ENCODE assay signal across 15 cellular contexts in the genomic region with DNA sequence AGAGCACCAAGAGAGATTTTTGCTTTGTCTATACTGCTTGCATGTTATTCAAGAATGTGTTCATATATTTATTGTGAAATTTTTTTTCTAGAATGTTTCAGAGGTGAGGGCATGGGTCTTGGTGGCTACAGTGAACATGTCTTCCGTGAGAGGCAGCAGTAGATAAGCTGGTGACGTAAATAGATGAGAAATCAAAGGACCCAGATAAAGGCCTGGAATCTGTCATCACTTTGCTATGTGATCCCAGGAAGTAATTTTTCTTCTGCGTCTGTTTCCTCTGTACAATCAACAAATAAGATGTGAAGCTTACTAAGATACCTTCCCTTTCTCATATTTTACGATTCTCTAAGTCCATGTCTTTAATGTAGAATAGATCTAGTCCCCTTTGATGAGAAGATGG.
DNase-seq lines count a peak whose midpoint lies in the region; ATAC-seq and TF ChIP-seq lines count a peak whose summit lies in the region.
"Had no signal": no experiment of that assay in that cellular context is flagged by ENCODE, and none has a peak within 500 bp of the region (broad histone marks: within the 10 kb centered on the region; RNA-seq: fewer than 3 reads in every experiment).

No MANE protein-coding gene starts in this region.

- H3K4ac ChIP-seq in mesendoderm (ENCODE audit: low read depth, low read length) = no peak overlapping the region

- no peaks in the 10 kb centered on the region for H3K36me3 Mint-ChIP-seq in stimulated activated naive B cell treated with anti-CD40 and anti-IgM and Interleukin-4, amounts not matched to agents 10 μg/mL and 1 μg/mL and 100 μg/mL, for 72 hours
- H3K36me3 Mint-ChIP-seq: naive thymus-derived CD8-positive, alpha-beta T cell had no signal

- H3K4me2 ChIP-seq in mesendoderm (ENCODE audit: low read length) = no peak overlapping the region

- no peak overlapping the region for H4K5ac ChIP-seq in mesendoderm (ENCODE audit: low read length)

- no peaks in the 10 kb centered on the region for H3K27me3 ChIP-seq in mesendoderm (ENCODE audit: insufficient read depth, low read length, poor library complexity)

- no peak overlapping the region for H3K4me3 ChIP-seq in choroid plexus epithelial cell (ENCODE audit: low read depth, low read length)
- H3K4me3 ChIP-seq in mesendoderm (ENCODE audit: low read length) = no peak overlapping the region

- H3K9me3 Mint-ChIP-seq in stimulated activated naive B cell treated with anti-CD40 and anti-IgM and Interleukin-4, amounts not matched to agents 10 μg/mL and 1 μg/mL and 100 μg/mL, for 72 hours = no peaks in the 10 kb centered on the region
- H3K9me3 Mint-ChIP-seq: naive thymus-derived CD8-positive, alpha-beta T cell had no signal

- intact Hi-C loops in left colon (cut with DNase I, micrococcal nuclease) = no loop called here

- H3K36me3 ChIP-seq in mesendoderm (ENCODE audit: control insufficient read depth, insufficient read depth, low read length) = no peaks in the 10 kb centered on the region

- no peak for ATAC-seq in stimulated activated naive B cell treated with anti-CD40 and anti-IgM and Interleukin-4, amounts not matched to agents 10 μg/mL and 1 μg/mL and 100 μg/mL, for 72 hours (replicated peaks)
- ATAC-seq in left colon = no peak
- ATAC-seq: naive thymus-derived CD8-positive, alpha-beta T cell had no signal

- H3K4me3 Mint-ChIP-seq in stimulated activated naive B cell treated with anti-CD40 and anti-IgM and Interleukin-4, amounts not matched to agents 10 μg/mL and 1 μg/mL and 100 μg/mL, for 72 hours = no peak overlapping the region
- H3K4me3 Mint-ChIP-seq: naive thymus-derived CD8-positive, alpha-beta T cell had no signal

- no peak overlapping the region for H2BK5ac ChIP-seq in mesendoderm (ENCODE audit: low read length)

- no peak overlapping the region for H3K18ac ChIP-seq in mesendoderm (ENCODE audit: low read length)

- no peaks in the 10 kb centered on the region for H3K79me1 ChIP-seq in mesendoderm (ENCODE audit: low read length)

- H3K27ac ChIP-seq in mesendoderm (ENCODE audit: low read depth, low read length) = no peak overlapping the region

- WGBS in mesendoderm (ENCODE audit: extremely low coverage, insufficient coverage, low lambda C conversion rate) = no CpG with 5 or more reads among the region's 4 CpGs

- no peaks in the 10 kb centered on the region for H3K79me2 ChIP-seq in mesendoderm (ENCODE audit: control insufficient read depth, insufficient read depth, low read length)

- no peak for TF ChIP-seq CTCF in choroid plexus epithelial cell (conservative IDR thresholded peaks at IDR 0.05; ENCODE audit: low read depth, low read length)

- H3K27me3 Mint-ChIP-seq in stimulated activated naive B cell treated with anti-CD40 and anti-IgM and Interleukin-4, amounts not matched to agents 10 μg/mL and 1 μg/mL and 100 μg/mL, for 72 hours = peaks cover 0 to 5% of the 10 kb centered on the region in 2 donors

- no peaks in the 10 kb centered on the region for H3K4me1 Mint-ChIP-seq in stimulated activated naive B cell treated with anti-CD40 and anti-IgM and Interleukin-4, amounts not matched to agents 10 μg/mL and 1 μg/mL and 100 μg/mL, for 72 hours

- H3K27ac Mint-ChIP-seq in stimulated activated naive B cell treated with anti-CD40 and anti-IgM and Interleukin-4, amounts not matched to agents 10 μg/mL and 1 μg/mL and 100 μg/mL, for 72 hours = no peak overlapping the region
- H3K27ac Mint-ChIP-seq: naive thymus-derived CD8-positive, alpha-beta T cell had no signal

- no peak overlapping the region for H3K9ac ChIP-seq in mesendoderm (ENCODE audit: low read length)

- H3K23ac ChIP-seq in mesendoderm (ENCODE audit: low read length) = no peak overlapping the region

- no peak overlapping the region for H2BK120ac ChIP-seq in mesendoderm (ENCODE audit: low read depth, low read length)

- no peaks in the 10 kb centered on the region for H3K4me1 ChIP-seq in mesendoderm (ENCODE audit: control insufficient read depth, low read depth, low read length)

- H2BK15ac ChIP-seq in mesendoderm (replicated peaks; ENCODE audit: low read depth) = no peak overlapping the region

- no peak overlapping the region for H3K56ac ChIP-seq in mesendoderm (ENCODE audit: low read length)

- DNase-seq in EL = peak; percentile 73
- DNase-seq in NCI-H460 (ENCODE audit: extremely low read depth, low read depth) = peak; percentile 95
- DNase-seq in choroid plexus epithelial cell (ENCODE audit: low read depth) = peak; percentile 86
- DNase-seq in mesendoderm = peak; percentile 65
- no peak for DNase-seq in NCI-H2171 (lab: John Stamatoyannopoulos, UW)
- DNase-seq in stimulated activated naive B cell treated with anti-CD40 and anti-IgM and Interleukin-4, amounts not matched to agents 10 μg/mL and 1 μg/mL and 100 μg/mL, for 72 hours = no peak
- DNase-seq in left colon = no peak
- DNase-seq in germinal center (ENCODE audit: low spot score) = no peak
- DNase-seq: AML-193; cerebellar nuclear complex; DMS 273 treated with DMSO at 0.1 percent for 48 hours; glutamatergic neuron; naive thymus-derived CD8-positive, alpha-beta T cell; NCI-H146; NCI-H446 had no signal

- H4K8ac ChIP-seq in mesendoderm (ENCODE audit: low read depth, low read length) = no peak overlapping the region

- no peak overlapping the region for H2AK5ac ChIP-seq in mesendoderm (ENCODE audit: low read length)

Comparison
In these comparisons a context has a peak if more than half of its experiments do, and no peak if none do; other contexts are left out.
1. DNase-seq: peak in EL (single experiment), NCI-H460 (single experiment), choroid plexus epithelial cell (single experiment) and mesendoderm (single experiment); none in NCI-H2171 (single experiment), stimulated activated naive B cell treated with anti-CD40 and anti-IgM and Interleukin-4, amounts not matched to agents 10 μg/mL and 1 μg/mL and 100 μg/mL, for 72 hours (single experiment), left colon (0 of 2) and germinal center (single experiment).